Comparison of ENCODE assay signal across 8 cellular contexts in genomic region chr4:76897522-76898384, GRCh38. TPM values are rescaled to one million over a fixed set of nuclear protein-coding genes. Genes with fewer than 3 reads are reported as not detected.
DNase-seq lines count a peak whose midpoint lies in the region; ATAC-seq and TF ChIP-seq lines count a peak whose summit lies in the region.

Gene SOWAHB (minus strand): TSS chr4:76898144. CDS start chr4:76897849, 295 bp downstream.

- H3K9me3 ChIP-seq in RWPE2 (ENCODE audit: severe bottlenecking) (no peaks in the 10 kb centered on the region), smooth muscle cell (replicated peaks; ENCODE audit: low read depth) (no peaks in the 10 kb centered on the region)

- no peaks in the 10 kb centered on the region for H3K9me3 Mint-ChIP-seq in Calu3 (ENCODE audit: low read depth, unreplicated experiment)

- TF ChIP-seq CTCF in Calu3 (IDR thresholded peaks at IDR 0.05; ENCODE audit: unreplicated experiment) = no peak
- no peak for TF ChIP-seq CTCF in RWPE2 (IDR thresholded peaks at IDR 0.05; ENCODE audit: poor library complexity, severe bottlenecking)
- TF ChIP-seq CTCF in smooth muscle cell (IDR thresholded peaks at IDR 0.05; ENCODE audit: borderline replicate concordance, insufficient read depth, poor library complexity, severe bottlenecking) = no peak

- CTCF ChIA-PET in Calu3 (lab: Charles Lee) = no interaction called here

- intact Hi-C loops in Calu3 (cut with micrococcal nuclease; ENCODE audit: unreplicated experiment) = loop anchor here (5.0 kb wide), 1 partner anchor 50 kb away; the partner anchor contains the start of gene SEPTIN11

- BruUV-seq in Calu3 (replicated peaks; lab: Mats Ljungman, UMichigan) = no TSS peak

- ATAC-seq in HG02623 (IDR thresholded peaks at IDR 0.05; ENCODE audit: unreplicated experiment) (peak; percentile 36), RWPE2 (ENCODE audit: low read depth) (peak; percentile 80), GM21381 (IDR thresholded peaks at IDR 0.05; ENCODE audit: unreplicated experiment) (no peak)

- peak; percentile 81 for DNase-seq in Calu3
- DNase-seq in RWPE2 (ENCODE audit: low spot score) = peak; percentile 70
- peak; percentile 39 for DNase-seq in astrocyte of the hippocampus (ENCODE audit: low read depth, low spot score)
- DNase-seq in iPS-NIHi11 (ENCODE audit: low spot score) = peak; percentile 86
- no peak for DNase-seq in smooth muscle cell (lab: John Stamatoyannopoulos, UW; ENCODE audit: unreplicated experiment)
- no peak for DNase-seq in GF-D8 (lab: John Stamatoyannopoulos, UW)

- H3K27me3 Mint-ChIP-seq in Calu3 (ENCODE audit: unreplicated experiment) = peaks cover 12% of the 10 kb centered on the region

- peak within 1 kb of the TSS; percentile 71 for H3K4me3 Mint-ChIP-seq in Calu3 (ENCODE audit: low read depth, unreplicated experiment)

- peak within 1 kb of the TSS; percentile 53 for H3K9ac ChIP-seq in smooth muscle cell (ENCODE audit: low read depth)

- peaks cover 16% of the 10 kb centered on the region for H3K4me1 Mint-ChIP-seq in Calu3 (ENCODE audit: low read depth, unreplicated experiment)

- H3F3A ChIP-seq in smooth muscle cell (ENCODE audit: low read depth) = no peaks in the 10 kb centered on the region

- H3K27ac ChIP-seq in RWPE2 (ENCODE audit: poor library complexity, severe bottlenecking) (no peak within 1 kb of the TSS), smooth muscle cell (ENCODE audit: low read depth) (peak within 1 kb of the TSS; percentile 36)

- no peaks in the 10 kb centered on the region for H3K79me2 ChIP-seq in smooth muscle cell (ENCODE audit: low read depth)

- H3K4me2 ChIP-seq in smooth muscle cell = peak within 1 kb of the TSS; percentile 98

- H3K36me3 ChIP-seq in RWPE2 (ENCODE audit: low read depth) (no peaks in the 10 kb centered on the region), smooth muscle cell (ENCODE audit: low read depth) (no peaks in the 10 kb centered on the region)

- WGBS in smooth muscle cell (ENCODE audit: low lambda C conversion rate) = 2% methylated on average over 66 of the region's 79 CpGs

- H3K4me1 ChIP-seq in RWPE2 (ENCODE audit: insufficient read depth, poor library complexity, severe bottlenecking) (peaks cover 3% of the 10 kb centered on the region), smooth muscle cell (ENCODE audit: low read depth) (no peaks in the 10 kb centered on the region)

- H3K27me3 ChIP-seq in RWPE2 (ENCODE audit: insufficient read depth, poor library complexity, severe bottlenecking) = peaks cover 9% of the 10 kb centered on the region
- peaks cover 51% of the 10 kb centered on the region for H3K27me3 ChIP-seq in smooth muscle cell (ENCODE audit: low read depth)

- peaks cover 16% of the 10 kb centered on the region for H3K36me3 Mint-ChIP-seq in Calu3 (ENCODE audit: insufficient read depth, unreplicated experiment)

- H3K4me3 ChIP-seq in RWPE2 (ENCODE audit: severe bottlenecking) = peak within 1 kb of the TSS; percentile 43
- peak within 1 kb of the TSS; percentile 64 for H3K4me3 ChIP-seq in smooth muscle cell

- no peaks in the 10 kb centered on the region for H4K20me1 ChIP-seq in smooth muscle cell (ENCODE audit: low read depth)

- H3K27ac Mint-ChIP-seq in Calu3 (ENCODE audit: unreplicated experiment) = no peak within 1 kb of the TSS

- peak within 1 kb of the TSS; percentile 56 for H2AFZ ChIP-seq in smooth muscle cell (ENCODE audit: low read depth)

RNA-seq across cellular contexts. Expression of gene SOWAHB, which starts in this region (rescaled TPM):
- total RNA-seq in Calu3 (2022) (3.7 TPM in 2 replicates), smooth muscle cell (4.6 and 8.7 TPM in 2 replicates)
- polyA plus RNA-seq in smooth muscle cell = 0.81 and 6.8 TPM in 2 replicates

Comparison
In these comparisons a context has a peak if more than half of its experiments do, and no peak if none do; other contexts are left out.
1. DNase-seq: peak in Calu3 (single experiment), RWPE2 (single experiment), astrocyte of the hippocampus (single experiment) and iPS-NIHi11 (single experiment); none in smooth muscle cell (single experiment) and GF-D8 (single experiment).